Comparison of ENCODE assay signal across 8 cellular contexts in the genomic region with DNA sequence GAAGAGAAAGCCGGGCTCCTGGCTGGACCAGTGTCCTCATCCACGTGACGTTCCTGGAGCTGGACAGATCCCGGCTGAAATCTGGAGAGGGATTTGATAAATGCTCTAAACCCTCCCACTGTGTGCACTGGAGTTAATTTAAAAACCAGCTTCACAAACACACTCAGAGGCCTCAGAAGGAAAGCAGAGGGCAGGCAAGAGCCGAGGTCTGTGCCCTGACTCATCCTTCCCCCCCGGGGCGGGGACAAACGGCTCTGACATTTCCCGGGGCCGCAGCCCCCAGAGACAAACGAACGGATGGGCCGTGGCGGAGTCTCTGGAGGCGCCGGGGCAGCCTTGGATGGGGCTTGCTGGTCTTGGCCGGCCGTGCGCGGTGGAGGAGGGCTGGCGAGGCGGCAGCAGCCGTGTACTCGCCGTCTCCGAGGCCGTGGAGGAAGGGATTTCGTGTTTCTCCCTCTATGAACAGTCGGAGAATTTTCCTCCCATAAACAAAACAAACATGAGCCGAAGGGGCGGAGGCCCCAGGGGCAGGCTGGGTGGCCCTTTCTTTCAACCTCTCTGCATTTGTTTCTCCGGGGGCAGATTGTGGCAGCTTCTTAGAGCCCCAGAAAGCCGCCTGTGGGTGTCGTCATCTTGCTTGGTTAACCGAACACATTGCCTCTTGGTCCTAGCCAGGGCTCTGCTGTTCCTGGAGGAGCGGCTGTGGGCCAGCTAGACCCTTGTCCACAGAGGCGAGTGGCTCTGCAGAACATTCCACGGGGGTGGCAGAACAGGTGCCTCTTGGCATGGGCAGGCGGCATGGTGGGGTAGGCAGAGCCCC.
DNase-seq lines count a peak whose midpoint lies in the region; ATAC-seq, FAIRE-seq and TF ChIP-seq lines count a peak whose summit lies in the region.

No MANE protein-coding gene starts in this region.

- H2AK9ac ChIP-seq in IMR-90 (replicated peaks; ENCODE audit: low read depth, low read length, poor library complexity): no peak overlapping the region

- H3K27me3 Mint-ChIP-seq in nephron progenitor cell (ENCODE audit: low read depth, poor library complexity): peaks cover 4% of the 10 kb centered on the region

- no peak overlapping the region for H4K8ac ChIP-seq in IMR-90 (ENCODE audit: low read depth in 2 of 2, low read length in 2 of 2)

- H3K27ac ChIP-seq in A549 (peak overlapping the region; percentile 73 to 84), IMR-90 (ENCODE audit: insufficient read depth, low read length) (no peak overlapping the region), subcutaneous abdominal adipose tissue (ENCODE audit: low read depth, low read length) (no peak overlapping the region)

- 10% methylated on average over 32 of the region's 39 CpGs for WGBS in A549 (ENCODE audit: missing lambda C conversion rate)
- WGBS in IMR-90 (ENCODE audit: extremely low coverage in 2 of 2, insufficient read length in 1 of 2), 2 experiments: 0% methylated on average over 4 of the region's 39 CpGs; no CpG with 5 or more reads in 1 of the 2 experiments

- FAIRE-seq in A549 (lab: Jason Lieb, UNC): no peak

- no peaks in the 10 kb centered on the region for H3K36me3 ChIP-seq in IMR-90 (ENCODE audit: control insufficient read depth, insufficient read depth, low read length)
- no peaks in the 10 kb centered on the region for H3K36me3 ChIP-seq in subcutaneous abdominal adipose tissue (ENCODE audit: control insufficient read depth in 5 of 5, insufficient read depth in 5 of 5, low read length in 5 of 5)

- H3K4me3 Mint-ChIP-seq in nephron progenitor cell: peak overlapping the region; percentile 62

- H3K23ac ChIP-seq in IMR-90 (ENCODE audit: low read depth, low read length): no peak overlapping the region

- H3K4me3 ChIP-seq in A549 (peak overlapping the region; percentile 52), IMR-90 (ENCODE audit: insufficient read depth, low read depth, low read length) (no peak overlapping the region), fibroblast of the aortic adventitia (ENCODE audit: low read depth, low read length) (peak overlapping the region; percentile 50), subcutaneous abdominal adipose tissue (ENCODE audit: low read depth in 1 of 5, low read length in 5 of 5) (peak overlapping the region; percentile 43 to 59 (median 47))

- in situ Hi-C loops in IMR-90 (cut with MboI; ENCODE audit: low sequenced_read_pairs): no loop called here

- H3K56ac ChIP-seq in IMR-90 (ENCODE audit: extremely low read depth, insufficient read depth, low read length): no peak overlapping the region

- POLR2A ChIA-PET in A549 (lab: Yijun Ruan, JAX): interaction anchor here (0.7 to 1.0 kb wide), 2 partner anchors 12 to 20 kb away, joined by 3 read pairs; no protein-coding TSS in a partner anchor
- POLR2A ChIA-PET in IMR-90 (lab: Charles Lee; ENCODE audit: unreplicated experiment): no interaction called here

- H3K4me1 ChIP-seq in A549 (peaks cover 5% of the 10 kb centered on the region), IMR-90 (ENCODE audit: control insufficient read depth, insufficient read depth, low read length) (no peaks in the 10 kb centered on the region), subcutaneous abdominal adipose tissue (ENCODE audit: control insufficient read depth in 5 of 5, insufficient read depth in 5 of 5, low read length in 5 of 5) (peaks cover 0 to 12% (median 10%) of the 10 kb centered on the region in 5 donors)

- H3K9me3 Mint-ChIP-seq in nephron progenitor cell: no peaks in the 10 kb centered on the region

- H3K4me2 ChIP-seq in A549 (peak overlapping the region; percentile 86), IMR-90 (ENCODE audit: low read depth, low read length) (peak overlapping the region; percentile 2; the same call in 1 of the 2 replicates)

- no peak overlapping the region for H4K91ac ChIP-seq in IMR-90 (ENCODE audit: insufficient read depth, low read depth, low read length)

- no peak overlapping the region for H2BK120ac ChIP-seq in IMR-90 (ENCODE audit: low read depth, low read length)

- no peak overlapping the region for H4K5ac ChIP-seq in IMR-90 (ENCODE audit: low read depth, low read length)

- no peak for TF ChIP-seq EP300 in A549 (IDR thresholded peaks at IDR 0.05)

- H3K9me3 ChIP-seq in A549 (peaks cover 4% of the 10 kb centered on the region; the same call in 1 of the 3 replicates), IMR-90 (ENCODE audit: control insufficient read depth, insufficient read depth, low read length) (peaks cover 3% of the 10 kb centered on the region; the same call in 1 of the 2 replicates), subcutaneous abdominal adipose tissue (ENCODE audit: control insufficient read depth in 5 of 5, low read length in 5 of 5) (peaks cover 0 to 5% (median 4%) of the 10 kb centered on the region in 5 donors)

- dilution Hi-C loops in IMR-90 (cut with HindIII; ENCODE audit: low sequenced_read_pairs, unreplicated experiment): no loop called here

- H2AK5ac ChIP-seq in IMR-90 (ENCODE audit: low read depth, low read length): no peak overlapping the region

- H3K18ac ChIP-seq in IMR-90 (ENCODE audit: low read depth, low read length): no peak overlapping the region

- H2BK15ac ChIP-seq in IMR-90 (ENCODE audit: low read depth, low read length): no peak overlapping the region

- no peaks in the 10 kb centered on the region for H4K20me1 ChIP-seq in IMR-90 (ENCODE audit: insufficient read depth, low read length)

- no peak overlapping the region for H2BK5ac ChIP-seq in IMR-90 (ENCODE audit: low read depth, low read length, poor library complexity, severe bottlenecking)

- no peak overlapping the region for H3K14ac ChIP-seq in IMR-90 (replicated peaks; ENCODE audit: low read depth, low read length)

- ATAC-seq in A549: peak; percentile 84 to 91
- ATAC-seq in IMR-90 (ENCODE audit: low read depth): peak; percentile 81
- no peak for ATAC-seq in GM19455 (IDR thresholded peaks at IDR 0.05; ENCODE audit: unreplicated experiment)

- intact Hi-C loops in IMR-90 (cut with micrococcal nuclease): loop anchor here (5.0 kb wide), 1 partner anchor 407 kb away; no protein-coding TSS in a partner anchor

- CTCF ChIA-PET in A549 (lab: Yijun Ruan, JAX): interaction anchor here (0.6 to 3.0 kb wide), 17 partner anchors 9 to 530 kb away, joined by 3 to 15 read pairs (median 3); partner anchors contain the start of gene USP43
- CTCF ChIA-PET in IMR-90 (lab: Yijun Ruan, JAX): no interaction called here

- H2AFZ ChIP-seq in IMR-90 (replicated peaks; ENCODE audit: low read length, poor library complexity): peak overlapping the region; percentile 67

- peak; percentile 67 to 78 for DNase-seq in A549 (ENCODE audit: low read depth in 1 of 2, low spot score in 1 of 2)
- DNase-seq in IMR-90: peak; percentile 6
- DNase-seq in activated T-cell treated with anti-CD3 and anti-CD28 coated beads for 1 hour (ENCODE audit: low read depth): peak; percentile 20
- DNase-seq in fibroblast of the aortic adventitia (ENCODE audit: low read depth): peak; percentile 38
- peak; percentile 72 for DNase-seq in nephron progenitor cell
- no peak for DNase-seq in cortex of kidney (lab: John Stamatoyannopoulos, UW)

- H3K36me3 Mint-ChIP-seq in nephron progenitor cell (ENCODE audit: low read depth): peaks cover 30% of the 10 kb centered on the region

- no peak overlapping the region for H2BK20ac ChIP-seq in IMR-90 (ENCODE audit: low read depth, low read length)

- H3K79me1 ChIP-seq in IMR-90 (ENCODE audit: low read depth in 1 of 2, low read length in 2 of 2): no peaks in the 10 kb centered on the region

- no TSS peak for BruUV-seq in IMR-90 (replicated peaks; lab: Mats Ljungman, UMichigan)

- H3K4ac ChIP-seq in IMR-90 (ENCODE audit: low read depth, low read length): no peak overlapping the region

- H3K27me3 ChIP-seq in IMR-90 (ENCODE audit: control insufficient read depth, insufficient read depth, low read length): no peaks in the 10 kb centered on the region
- peaks cover 0 to 2% (median 0%) of the 10 kb centered on the region in 5 donors for H3K27me3 ChIP-seq in subcutaneous abdominal adipose tissue (ENCODE audit: control insufficient read depth in 5 of 5, insufficient read depth in 4 of 5, low read length in 5 of 5)

- TF ChIP-seq CTCF in A549 (IDR thresholded peaks at IDR 0.05) (peak; percentile 46), IMR-90 (conservative IDR thresholded peaks at IDR 0.05; ENCODE audit: low read depth, low read length) (no peak), fibroblast of the aortic adventitia (IDR thresholded peaks at IDR 0.05; ENCODE audit: insufficient read depth, low read length) (peak; percentile 34), nephron progenitor cell (IDR thresholded peaks at IDR 0.05) (no peak)

- TF ChIP-seq POLR2A in A549 (IDR thresholded peaks at IDR 0.05; ENCODE audit: low read length): no peak
- TF ChIP-seq POLR2A in IMR-90 (IDR thresholded peaks at IDR 0.05; ENCODE audit: low read depth, low read length): no peak

- H3K27ac Mint-ChIP-seq in nephron progenitor cell: peak overlapping the region; percentile 79

- peaks cover 34% of the 10 kb centered on the region for H3K4me1 Mint-ChIP-seq in nephron progenitor cell

- TF ChIP-seq RAD21 in A549 (conservative IDR thresholded peaks at IDR 0.05 in 1 of 2, IDR thresholded peaks at IDR 0.05 in 1 of 2) (peak; percentile 55 to 62), IMR-90 (IDR thresholded peaks at IDR 0.05; ENCODE audit: low read length) (no peak)

- no peaks in the 10 kb centered on the region for H3K9me1 ChIP-seq in IMR-90 (ENCODE audit: insufficient read depth, low read length)

- H3K9ac ChIP-seq in IMR-90 (ENCODE audit: low read depth, low read length) (no peak overlapping the region), subcutaneous abdominal adipose tissue (ENCODE audit: low read length in 5 of 5) (peak overlapping the region in 3 of 5 donors; percentile 51 to 62 (median 55))

TF ChIP-seq in A549, 52 proteins besides CTCF, POLR2A, EP300 and RAD21 (continues in another document):
- TF ChIP-seq NPAS2 (CRISPR knock-in tag; IDR thresholded peaks at IDR 0.05; ENCODE audit: borderline replicate concordance) (no peak), HOXB13 (CRISPR knock-in tag; IDR thresholded peaks at IDR 0.05; ENCODE audit: low read depth) (no peak), NR3C1 (IDR thresholded peaks at IDR 0.05) (no peak), FOSL2 (IDR thresholded peaks at IDR 0.05) (no peak), FOSL2 (CRISPR knock-in tag; IDR thresholded peaks at IDR 0.05) (peak; percentile 73), SMC3 (IDR thresholded peaks at IDR 0.05) (peak; percentile 66), HEYL (CRISPR knock-in tag; IDR thresholded peaks at IDR 0.05) (no peak), PHF8 (IDR thresholded peaks at IDR 0.05; ENCODE audit: borderline replicate concordance, low read depth) (no peak)

TF ChIP-seq in IMR-90, 13 proteins besides CTCF, POLR2A, EP300 and RAD21 (continues in another document):
- TF ChIP-seq NFE2L2 (IDR thresholded peaks at IDR 0.05; ENCODE audit: low read depth, low read length): no peak
- TF ChIP-seq FOS (IDR thresholded peaks at IDR 0.05; ENCODE audit: low read depth, low read length): no peak

Comparison
In these comparisons a context has a peak if more than half of its experiments do, and no peak if none do; other contexts are left out.
1. H3K27ac ChIP-seq: peak in A549 (2 of 2); none in IMR-90 (single experiment) and subcutaneous abdominal adipose tissue (single experiment).
2. CTCF ChIP-seq: peak in A549 (single experiment) and fibroblast of the aortic adventitia (single experiment); none in IMR-90 (single experiment) and nephron progenitor cell (single experiment).